11 cellular contexts compared by ENCODE assay signal in genomic region chr13:111912453-111912866, GRCh38.
"Had no signal": no experiment of that assay in that cellular context is flagged by ENCODE, and none has a peak within 500 bp of the region (broad histone marks: within the 10 kb centered on the region; RNA-seq: fewer than 3 reads in every experiment).

No MANE protein-coding gene starts in this region.

- H3K27ac Mint-ChIP-seq: activated naive CD8-positive, alpha-beta T cell had no signal

- H3K27me3 Mint-ChIP-seq: activated naive CD8-positive, alpha-beta T cell had no signal

- H3K36me3 Mint-ChIP-seq: activated naive CD8-positive, alpha-beta T cell had no signal

- H3K9me3 ChIP-seq: esophagus squamous epithelium, right lobe of liver, upper lobe of left lung had no signal

- H3K27me3 ChIP-seq: brain microvascular endothelial cell, right lobe of liver, upper lobe of left lung had no signal

- DNase-seq: activated T-cell treated with anti-CD3 and anti-CD28 coated beads, Interleukin-2, amount 50 U/mL, for 1 hour; brain microvascular endothelial cell; esophagus squamous epithelium; foreskin fibroblast; mesendoderm; stimulated activated naive CD4-positive, alpha-beta T cell; substantia nigra; T-helper 9 cell; upper lobe of left lung had no signal

- H3K4me3 Mint-ChIP-seq: activated naive CD8-positive, alpha-beta T cell had no signal

- H3K36me3 ChIP-seq: brain microvascular endothelial cell, esophagus squamous epithelium, right lobe of liver, upper lobe of left lung had no signal

- H3K27ac ChIP-seq: brain microvascular endothelial cell, esophagus squamous epithelium, right lobe of liver, upper lobe of left lung had no signal

- ATAC-seq: right lobe of liver had no signal

- H3K4me3 ChIP-seq: esophagus squamous epithelium, right lobe of liver, upper lobe of left lung had no signal

- H3K4me1 ChIP-seq: esophagus squamous epithelium, right lobe of liver, upper lobe of left lung had no signal
